ENCODE assay signal across 18 cellular contexts in genomic region chr15:92670625-92671024, GRCh38. TPM values are rescaled to one million over a fixed set of nuclear protein-coding genes. Genes with fewer than 3 reads are reported as not detected.
A peak's percentile ranks its signal among the peaks of the same experiment; 100 is the strongest.
DNase-seq lines count a peak whose midpoint lies in the region; ATAC-seq and TF ChIP-seq lines count a peak whose summit lies in the region.
"Had no signal": no experiment of that assay in that cellular context is flagged by ENCODE, and none has a peak within 500 bp of the region (broad histone marks: within the 10 kb centered on the region; RNA-seq: fewer than 3 reads in every experiment).

No MANE protein-coding gene starts in this region.

- H3K27ac Mint-ChIP-seq in GM23338 = no peak overlapping the region
- H3K27ac Mint-ChIP-seq: CD8-positive, alpha-beta memory T cell; H9; IgD-negative memory B cell had no signal

- H3K27ac ChIP-seq in GM23338 (ENCODE audit: low read depth) = no peak overlapping the region
- H3K27ac ChIP-seq: A549; BLaER1 treated with 17β-estradiol and CSF1 and Interleukin-3, amounts not matched to agents 10 nM and 100 nM; HL-60 had no signal

- no peaks in the 10 kb centered on the region for H4K20me1 ChIP-seq in GM23338 (replicated peaks; ENCODE audit: insufficient read depth)
- H4K20me1 ChIP-seq: BLaER1 treated with 17β-estradiol and CSF1 and Interleukin-3, amounts not matched to agents 10 nM and 100 nM had no signal

- H3K4me1 Mint-ChIP-seq in GM23338 = peaks cover 31% of the 10 kb centered on the region
- H3K4me1 Mint-ChIP-seq: CD8-positive, alpha-beta memory T cell; IgD-negative memory B cell had no signal

- no peaks in the 10 kb centered on the region; the same call in 2 of the 3 replicates for H3K9me3 Mint-ChIP-seq in GM23338
- H3K9me3 Mint-ChIP-seq: CD8-positive, alpha-beta memory T cell; H9; IgD-negative memory B cell had no signal

- no peak for TF ChIP-seq CTCF in GM23338 (conservative IDR thresholded peaks at IDR 0.05; ENCODE audit: low read depth in 2 of 2)

- peak; percentile 50 for ATAC-seq in GM23338
- no peak for ATAC-seq in GM18505 (IDR thresholded peaks at IDR 0.05; ENCODE audit: unreplicated experiment)
- no peak for ATAC-seq in HG02678 (IDR thresholded peaks at IDR 0.05; ENCODE audit: unreplicated experiment)
- ATAC-seq: A549 had no signal

- DNase-seq in D341Med (ENCODE audit: low spot score) (peak; percentile 64), GM23338 (ENCODE audit: low spot score) (no peak), NCI-H526 treated with DMSO at 0.1 percent for 48 hours (lab: John Stamatoyannopoulos, UW) (peak; percentile 30), cerebellar cortex (ENCODE audit: low spot score) (peak; percentile 14), SIG-M5 treated with dmso at 0.1 percent for 504 hours (lab: John Stamatoyannopoulos, UW; ENCODE audit: unreplicated experiment) (no peak), midbrain (lab: John Stamatoyannopoulos, UW) (no peak)
- DNase-seq: CD8-positive, alpha-beta memory T cell; H9; NCI-H1105; NCI-H2029; NCI-H226; NCI-H774 had no signal

- H3F3A ChIP-seq in GM23338 (replicated peaks; ENCODE audit: low read depth) = no peaks in the 10 kb centered on the region

- H2AFZ ChIP-seq in GM23338 = no peak overlapping the region

- no peak overlapping the region for H3K4me2 ChIP-seq in GM23338
- H3K4me2 ChIP-seq: A549; BLaER1 treated with 17β-estradiol and CSF1 and Interleukin-3, amounts not matched to agents 10 nM and 100 nM had no signal

- H3K4me3 ChIP-seq in GM23338 = no peak overlapping the region
- H3K4me3 ChIP-seq: A549; BLaER1 treated with 17β-estradiol and CSF1 and Interleukin-3, amounts not matched to agents 10 nM and 100 nM had no signal

- H3K27me3 ChIP-seq in GM23338 (ENCODE audit: insufficient read depth) = no peaks in the 10 kb centered on the region
- H3K27me3 ChIP-seq: BLaER1 treated with 17β-estradiol and CSF1 and Interleukin-3, amounts not matched to agents 10 nM and 100 nM had no signal

- no peaks in the 10 kb centered on the region for H3K36me3 Mint-ChIP-seq in GM23338 (ENCODE audit: low read depth)
- H3K36me3 Mint-ChIP-seq: CD8-positive, alpha-beta memory T cell had no signal

- TF ChIP-seq POLR2A in GM18505 (IDR thresholded peaks at IDR 0.05; ENCODE audit: borderline replicate concordance, extremely low read depth, insufficient read depth, insufficient read length) = no peak

- H3K4me3 Mint-ChIP-seq in GM23338 = no peak overlapping the region
- H3K4me3 Mint-ChIP-seq: CD8-positive, alpha-beta memory T cell; H9 had no signal

- H3K27me3 Mint-ChIP-seq in GM23338 (ENCODE audit: insufficient read depth, low read depth, poor library complexity) = peaks cover 9% of the 10 kb centered on the region

- H3K4me1 ChIP-seq in GM23338 (ENCODE audit: insufficient read depth) = peaks cover 14% of the 10 kb centered on the region

- H3K9me2 ChIP-seq in GM23338 (ENCODE audit: insufficient read depth) = no peaks in the 10 kb centered on the region

- H3K36me3 ChIP-seq in GM23338 (ENCODE audit: insufficient read depth) = no peaks in the 10 kb centered on the region
- H3K36me3 ChIP-seq: BLaER1 treated with 17β-estradiol and CSF1 and Interleukin-3, amounts not matched to agents 10 nM and 100 nM had no signal

- no peaks in the 10 kb centered on the region for H3K79me2 ChIP-seq in GM23338 (replicated peaks; ENCODE audit: insufficient read depth)

TF ChIP-seq in GM23338, 12 proteins besides CTCF, POLR2A, EP300 and RAD21:
- TF ChIP-seq STAT1 (IDR thresholded peaks at IDR 0.05; ENCODE audit: unreplicated experiment) = no peak
- no peak for TF ChIP-seq EZH2phosphoT487 (IDR thresholded peaks at IDR 0.05; ENCODE audit: unreplicated experiment)
- no peak for TF ChIP-seq POLR2AphosphoS5 (IDR thresholded peaks at IDR 0.05; ENCODE audit: low read depth)

RNA-seq across cellular contexts. Expression of gene FAM174B, which starts 15.1 kb away (rescaled TPM):
- total RNA-seq in GM23338 (2014; rRNA removed; shearing (Covaris generic)) = 15.0 and 25.1 TPM in 2 replicates
- polyA plus RNA-seq in GM23338 (2016; fragmentation: Nextera tagmentation; extraction: Ambion mirVana) = 21.5 and 21.8 TPM in 2 replicates

Comparison
In these comparisons a context has a peak if more than half of its experiments do, and no peak if none do; other contexts are left out.
1. DNase-seq: peak in D341Med (single experiment), NCI-H526 treated with DMSO at 0.1 percent for 48 hours (single experiment) and cerebellar cortex (single experiment); none in GM23338 (single experiment), SIG-M5 treated with dmso at 0.1 percent for 504 hours (single experiment) and midbrain (single experiment).